In the genomic region with DNA sequence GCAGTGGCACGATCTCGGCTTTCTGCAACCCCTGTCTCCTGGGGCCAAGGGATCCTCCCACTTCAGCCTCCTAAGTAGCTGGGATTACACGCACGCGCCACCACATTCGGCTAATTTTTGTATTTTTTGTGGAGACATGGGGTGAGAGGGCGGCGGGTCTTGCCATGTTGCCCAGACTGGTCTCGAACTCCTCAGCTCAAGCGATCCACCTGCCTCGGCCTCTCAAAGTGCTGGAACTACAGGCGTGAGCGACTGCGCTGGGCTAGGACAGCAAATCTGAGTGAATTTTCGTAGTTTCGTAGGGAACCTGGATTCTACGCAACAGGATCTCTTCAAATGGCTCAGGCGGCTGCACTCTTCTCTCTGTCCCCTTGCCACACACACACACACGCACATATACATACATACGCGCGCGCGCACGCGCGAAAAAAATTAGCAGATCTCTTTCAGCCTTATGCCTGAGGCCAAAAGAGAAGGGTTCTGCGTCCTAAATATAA, we compare ENCODE assay signal across 8 cellular contexts. TPM values are rescaled to one million over a fixed set of nuclear protein-coding genes. Genes with fewer than 3 reads are reported as not detected.
DNase-seq lines count a peak whose midpoint lies in the region; ATAC-seq, FAIRE-seq and TF ChIP-seq lines count a peak whose summit lies in the region.

No MANE protein-coding gene starts in this region.

- intact Hi-C loops in dorsolateral prefrontal cortex (cut with DNase I) = loop anchor here (1.0 kb wide), 1 partner anchor 20 kb away; a partner anchor contains a TSS

- H3K27me3 ChIP-seq in dorsolateral prefrontal cortex = no peaks in the 10 kb centered on the region
- H3K27me3 ChIP-seq in small intestine (ENCODE audit: control insufficient read depth in 2 of 2, insufficient read depth in 2 of 2, low read length in 2 of 2) = no peaks in the 10 kb centered on the region

- H3K9me3 ChIP-seq in small intestine (ENCODE audit: control insufficient read depth, low read depth) = no peaks in the 10 kb centered on the region

- no peak for ATAC-seq in natural killer cell treated with Interleukin-12 subunit alpha and Interleukin-12 subunit beta and Interleukin-15 and Interleukin-18, amount 100 ng/mL, for 72 hours

- no peak for FAIRE-seq in small intestine (lab: Jason Lieb, UNC)

- H3K27me3 Mint-ChIP-seq in natural killer cell treated with Interleukin-12 subunit alpha and Interleukin-12 subunit beta and Interleukin-15 and Interleukin-18, amount 100 ng/mL, for 72 hours = no peaks in the 10 kb centered on the region

- peaks cover 0 to 2% of the 10 kb centered on the region in 2 donors for H3K36me3 ChIP-seq in small intestine (ENCODE audit: control insufficient read depth in 2 of 2, insufficient read depth in 2 of 2, low read length in 2 of 2)

- peak overlapping the region in 1 of 2 donors; percentile 96 for H3K27ac Mint-ChIP-seq in natural killer cell treated with Interleukin-12 subunit alpha and Interleukin-12 subunit beta and Interleukin-15 and Interleukin-18, amount 100 ng/mL, for 72 hours

- H3K27ac ChIP-seq in dorsolateral prefrontal cortex (peak overlapping the region in 54 of 59 donors; percentile 5 to 92 (median 76)), small intestine (ENCODE audit: low read depth in 1 of 2, low read length in 1 of 2) (peak overlapping the region in 1 of 2 donors; percentile 63)

- H3K4me1 Mint-ChIP-seq in natural killer cell treated with Interleukin-12 subunit alpha and Interleukin-12 subunit beta and Interleukin-15 and Interleukin-18, amount 100 ng/mL, for 72 hours (ENCODE audit: low read depth in 2 of 2) = peaks cover 31 to 48% of the 10 kb centered on the region in 2 donors

- WGBS in small intestine, 3 donors = 58 to 70% (median 63%) methylated on average over 28 of the region's 28 CpGs

- H3K4me3 ChIP-seq in GM08714 (ENCODE audit: low read length) (peak overlapping the region; percentile 48), dorsolateral prefrontal cortex (peak overlapping the region; percentile 18 to 99 (median 88)), small intestine (ENCODE audit: low read depth in 1 of 2, low read length in 2 of 2) (peak overlapping the region in 1 of 2 donors; percentile 14)

- H3K4me1 ChIP-seq in small intestine (ENCODE audit: control insufficient read depth in 2 of 2, insufficient read depth in 1 of 2, low read depth in 1 of 2, low read length in 1 of 2) = no peaks in the 10 kb centered on the region

- H3K4me3 Mint-ChIP-seq in natural killer cell treated with Interleukin-12 subunit alpha and Interleukin-12 subunit beta and Interleukin-15 and Interleukin-18, amount 100 ng/mL, for 72 hours = peak overlapping the region; percentile 98

- no peak for TF ChIP-seq CTCF in dorsolateral prefrontal cortex (IDR thresholded peaks at IDR 0.05 in 54 of 56, conservative IDR thresholded peaks at IDR 0.05 in 2 of 56; ENCODE audit: low read depth in 1 of 56, partially characterized antibody in 56 of 56)

- no peaks in the 10 kb centered on the region for H3K36me3 Mint-ChIP-seq in natural killer cell treated with Interleukin-12 subunit alpha and Interleukin-12 subunit beta and Interleukin-15 and Interleukin-18, amount 100 ng/mL, for 72 hours

- no peaks in the 10 kb centered on the region for H3K9me3 Mint-ChIP-seq in natural killer cell treated with Interleukin-12 subunit alpha and Interleukin-12 subunit beta and Interleukin-15 and Interleukin-18, amount 100 ng/mL, for 72 hours

- peak; percentile 69 for DNase-seq in NCI-H2227 treated with DMSO at 0.1 percent for 48 hours (lab: John Stamatoyannopoulos, UW)
- DNase-seq in dorsolateral prefrontal cortex = no peak
- no peak for DNase-seq in natural killer cell treated with Interleukin-12 subunit alpha and Interleukin-12 subunit beta and Interleukin-15 and Interleukin-18, amount 100 ng/mL, for 72 hours (ENCODE audit: low spot score)
- no peak for DNase-seq in small intestine
- DNase-seq in GM03348 (ENCODE audit: low spot score) = no peak
- DNase-seq in GF-D8 (lab: John Stamatoyannopoulos, UW) = no peak
- no peak for DNase-seq in OCI-M1 (lab: John Stamatoyannopoulos, UW)

RNA-seq across cellular contexts. Expression of a gene that starts 0.4 kb away (rescaled TPM):
- total RNA-seq in dorsolateral prefrontal cortex = 10 to 100 TPM in 8 of 120 experiments, 1 to 10 TPM in 111, under 1 TPM in 1; 0.93 to 18.3 (median 5.7) TPM
- 1 to 10 TPM; 2.7 to 6.2 TPM for total RNA-seq in natural killer cell treated with Interleukin-12 subunit alpha and Interleukin-12 subunit beta and Interleukin-15 and Interleukin-18, amount 100 ng/mL, for 72 hours
- polyA plus RNA-seq in small intestine = 1 to 10 TPM; 5.1 to 9.9 (median 8.3) TPM

RNA-seq across cellular contexts. Expression of a gene that starts 0.7 kb away (rescaled TPM):
- total RNA-seq in dorsolateral prefrontal cortex = 10 to 100 TPM; 15.0 to 45.0 (median 30.4) TPM
- total RNA-seq in natural killer cell treated with Interleukin-12 subunit alpha and Interleukin-12 subunit beta and Interleukin-15 and Interleukin-18, amount 100 ng/mL, for 72 hours = 10 to 100 TPM; 29.9 to 47.0 TPM
- 10 to 100 TPM in 2 of 3 donors, 1 to 10 TPM in 1; 9.7 to 19.5 (median 12.5) TPM for polyA plus RNA-seq in small intestine

RNA-seq across cellular contexts. Expression of a gene that starts 19.9 kb away (rescaled TPM):
- total RNA-seq in dorsolateral prefrontal cortex = 10 to 100 TPM; 32.4 to 75.1 (median 53.9) TPM
- total RNA-seq in natural killer cell treated with Interleukin-12 subunit alpha and Interleukin-12 subunit beta and Interleukin-15 and Interleukin-18, amount 100 ng/mL, for 72 hours = 10 to 100 TPM; 36.8 to 42.6 TPM
- 1 to 10 TPM; 2.0 to 5.6 (median 2.2) TPM for polyA plus RNA-seq in small intestine

RNA-seq across cellular contexts. Expression of a gene that starts 20.4 kb away (rescaled TPM):
- 10 to 100 TPM; 12.5 to 30.4 (median 22.2) TPM for total RNA-seq in dorsolateral prefrontal cortex
- 10 to 100 TPM; 19.5 to 22.3 TPM for total RNA-seq in natural killer cell treated with Interleukin-12 subunit alpha and Interleukin-12 subunit beta and Interleukin-15 and Interleukin-18, amount 100 ng/mL, for 72 hours
- 10 to 100 TPM; 14.9 to 24.2 (median 19.5) TPM for polyA plus RNA-seq in small intestine

RNA-seq across cellular contexts. Expression of a gene that starts 35.9 kb away (rescaled TPM):
- total RNA-seq in dorsolateral prefrontal cortex = 1 to 10 TPM in 47 of 120 experiments, under 1 TPM in 72, not detected in 1; 0.22 to 3.6 (median 0.89) TPM
- total RNA-seq in natural killer cell treated with Interleukin-12 subunit alpha and Interleukin-12 subunit beta and Interleukin-15 and Interleukin-18, amount 100 ng/mL, for 72 hours = 1 to 10 TPM; 1.1 to 1.8 TPM
- polyA plus RNA-seq in small intestine = under 1 TPM; 0.27 to 0.67 (median 0.31) TPM
